In the genomic region with DNA sequence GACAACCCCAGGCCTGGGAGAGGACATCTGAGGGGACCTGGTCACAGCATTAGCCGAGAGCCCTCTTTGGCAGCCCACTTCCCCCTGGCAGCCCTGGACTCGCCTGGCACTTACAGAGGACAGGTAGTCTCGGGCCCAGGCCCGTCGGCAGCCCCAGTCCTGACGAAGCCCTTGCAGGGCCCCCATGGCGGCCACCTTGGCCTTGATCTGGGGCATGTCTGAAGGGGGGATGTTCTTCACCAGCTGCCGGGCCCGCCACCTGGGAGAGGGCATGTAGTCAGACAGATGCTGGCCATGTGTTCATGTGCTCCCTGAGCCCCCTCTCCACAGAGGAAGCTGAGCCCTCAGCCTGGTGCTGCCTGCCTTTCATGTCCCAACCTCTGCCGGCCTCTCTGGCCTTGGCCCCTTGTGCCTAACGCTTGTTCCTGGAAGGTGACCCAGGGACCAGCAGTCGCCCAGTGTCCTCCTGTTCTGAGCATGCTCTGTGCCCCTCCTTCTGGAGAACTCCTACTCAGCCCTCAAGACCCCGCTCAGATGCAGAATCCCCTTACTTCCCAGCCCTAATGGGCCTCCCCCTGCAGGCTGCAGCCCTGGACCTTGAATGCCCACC, we compare ENCODE assay signal across 17 cellular contexts. TPM values are rescaled to one million over a fixed set of nuclear protein-coding genes. Genes with fewer than 3 reads are reported as not detected.
DNase-seq lines count a peak whose midpoint lies in the region; ATAC-seq lines count a peak whose summit lies in the region.
"Had no signal": no experiment of that assay in that cellular context is flagged by ENCODE, and none has a peak within 500 bp of the region (broad histone marks: within the 10 kb centered on the region; RNA-seq: fewer than 3 reads in every experiment).

No MANE protein-coding gene starts in this region.

- intact Hi-C loops in posterior vena cava (cut with DNase I): loop anchor here in 1 of 2 donors (10.0 kb wide), 1 partner anchor 170 kb away; no protein-coding TSS in a partner anchor

- H3K4me3 ChIP-seq in H7 (ENCODE audit: insufficient read depth, low read depth, low read length): no peak overlapping the region
- H3K4me3 ChIP-seq: A549, adrenal gland, prostate gland, thoracic aorta had no signal

- peaks cover 19% of the 10 kb centered on the region for H3K27me3 ChIP-seq in H7 (ENCODE audit: control insufficient read depth, insufficient read depth, low read length)
- H3K27me3 ChIP-seq: adrenal gland had no signal

- peaks cover 14% of the 10 kb centered on the region for H3K4me1 Mint-ChIP-seq in central memory CD8-positive, alpha-beta T cell

- H3K27ac Mint-ChIP-seq in central memory CD8-positive, alpha-beta T cell (ENCODE audit: low read depth): peak overlapping the region; percentile 86

- no peak for ATAC-seq in central memory CD8-positive, alpha-beta T cell (replicated peaks; ENCODE audit: extremely low read depth, poor library complexity, severe bottlenecking)
- no peak for ATAC-seq in esophagus mucosa

- DNase-seq in activated CD4-positive, alpha-beta T cell treated with anti-CD3 and anti-CD28 coated beads, Interleukin-2, amount 50 U/mL, for 48 hours: peak; percentile 13
- no peak for DNase-seq in activated CD4-positive, alpha-beta T cell treated with anti-CD3 and anti-CD28 coated beads for 48 hours
- peak; percentile 41 for DNase-seq in H7
- DNase-seq in central memory CD8-positive, alpha-beta T cell (ENCODE audit: low spot score in 2 of 2): no peak
- peak; percentile 81 for DNase-seq in posterior vena cava (ENCODE audit: low spot score)
- no peak for DNase-seq in kidney tubule cell (ENCODE audit: low spot score)
- DNase-seq in NOMO-1 treated with DMSO at 0.1 percent for 48 hours (lab: John Stamatoyannopoulos, UW; ENCODE audit: unreplicated experiment): no peak
- DNase-seq: EL, KBM-7, NCI-H1105 treated with DMSO at 0.1 percent for 48 hours, NCI-H2171 treated with DMSO at 0.1 percent for 48 hours had no signal

- no peaks in the 10 kb centered on the region for H3K36me3 ChIP-seq in H7 (replicated peaks; ENCODE audit: control insufficient read depth, insufficient read depth, low read length)
- H3K36me3 ChIP-seq: adrenal gland, prostate gland, thoracic aorta had no signal

- peaks cover 31% of the 10 kb centered on the region for H3K36me3 Mint-ChIP-seq in central memory CD8-positive, alpha-beta T cell (ENCODE audit: insufficient read depth)

- no peaks in the 10 kb centered on the region for H3K9me3 Mint-ChIP-seq in central memory CD8-positive, alpha-beta T cell
- H3K9me3 Mint-ChIP-seq: CD4-positive, CD25-positive, alpha-beta regulatory T cell had no signal

- H3K4me3 Mint-ChIP-seq in central memory CD8-positive, alpha-beta T cell: no peak overlapping the region
- H3K4me3 Mint-ChIP-seq: CD4-positive, CD25-positive, alpha-beta regulatory T cell had no signal

- H3K27me3 Mint-ChIP-seq in central memory CD8-positive, alpha-beta T cell: no peaks in the 10 kb centered on the region
- H3K27me3 Mint-ChIP-seq: CD4-positive, CD25-positive, alpha-beta regulatory T cell had no signal

RNA-seq across cellular contexts. Expression of gene MYO1G, which starts 13.9 kb away (rescaled TPM):
- total RNA-seq in H7 (2014; rRNA removed; shearing (Covaris generic)): not detected in 2 replicates
- total RNA-seq in posterior vena cava: 1 to 10 TPM; 4.9 to 6.3 TPM
- 1.1 TPM for total RNA-seq in esophagus mucosa

RNA-seq across cellular contexts. Expression of gene CCM2, which starts 35.1 kb away (rescaled TPM):
- total RNA-seq in H7 (2014; rRNA removed; shearing (Covaris generic)): 42.4 and 43.9 TPM in 2 replicates
- 10 to 100 TPM; 31.8 to 36.9 TPM for total RNA-seq in posterior vena cava
- 17.8 TPM for total RNA-seq in esophagus mucosa

Comparison
In these comparisons a context has a peak if more than half of its experiments do, and no peak if none do; other contexts are left out.
1. DNase-seq: peak in activated CD4-positive, alpha-beta T cell treated with anti-CD3 and anti-CD28 coated beads, Interleukin-2, amount 50 U/mL, for 48 hours (2 of 2), H7 (single experiment) and posterior vena cava (single experiment); none in activated CD4-positive, alpha-beta T cell treated with anti-CD3 and anti-CD28 coated beads for 48 hours (single experiment), central memory CD8-positive, alpha-beta T cell (0 of 2), kidney tubule cell (single experiment) and NOMO-1 treated with DMSO at 0.1 percent for 48 hours (single experiment).